23 cellular contexts compared by ENCODE assay signal in genomic region chr14:73815849-73816816, GRCh38. TPM values are rescaled to one million over a fixed set of nuclear protein-coding genes. Genes with fewer than 3 reads are reported as not detected.
DNase-seq lines count a peak whose midpoint lies in the region; ATAC-seq and TF ChIP-seq lines count a peak whose summit lies in the region.
"Had no signal": no experiment of that assay in that cellular context is flagged by ENCODE, and none has a peak within 500 bp of the region (broad histone marks: within the 10 kb centered on the region; RNA-seq: fewer than 3 reads in every experiment).

No MANE protein-coding gene starts in this region.

- no peaks in the 10 kb centered on the region for H3K9me3 ChIP-seq in trophoblast cell (ENCODE audit: insufficient read depth, low read depth, low read length)
- H3K9me3 ChIP-seq: right lobe of liver had no signal

- no peaks in the 10 kb centered on the region for H3K9me3 Mint-ChIP-seq in activated naive CD8-positive, alpha-beta T cell (ENCODE audit: low read depth)
- H3K9me3 Mint-ChIP-seq in activated naive CD8-positive, alpha-beta T cell treated with anti-CD3 and anti-CD28 coated beads for 36 hours, result no peaks in the 10 kb centered on the region
- H3K9me3 Mint-ChIP-seq in natural killer cell, result no peaks in the 10 kb centered on the region
- H3K9me3 Mint-ChIP-seq: activated T-helper 2 cell treated with anti-CD3 and anti-CD28 coated beads, Interferon-gamma antibody, Interleukin-2, Interleukin-4, amounts not matched to agents 10 μg/mL and 5 μg/mL and 100 μg/mL, durations not matched to agents 14 hours and 24 hours and 36 hours had no signal

- H3K9ac ChIP-seq in trophoblast cell (ENCODE audit: low read length), result no peak overlapping the region

- H3K4me3 Mint-ChIP-seq in activated naive CD8-positive, alpha-beta T cell, result no peak overlapping the region
- no peak overlapping the region for H3K4me3 Mint-ChIP-seq in activated naive CD8-positive, alpha-beta T cell treated with anti-CD3 and anti-CD28 coated beads for 36 hours
- H3K4me3 Mint-ChIP-seq in natural killer cell, result no peak overlapping the region
- H3K4me3 Mint-ChIP-seq: activated CD8-positive, alpha-beta memory T cell treated with anti-CD3 and anti-CD28 coated beads, Interleukin-2, amount 10 ng/mL, durations not matched to agents 7 days and 5 days had no signal

- H3K14ac ChIP-seq in trophoblast cell (ENCODE audit: low read length), result no peak overlapping the region

- no peak overlapping the region for H2BK120ac ChIP-seq in trophoblast cell (ENCODE audit: insufficient read depth, low read length, poor library complexity)

- intact Hi-C loops in natural killer cell (cut with micrococcal nuclease), result no loop called here

- WGBS in trophoblast cell (ENCODE audit: extremely low coverage, insufficient coverage, insufficient read length), result no CpG with 5 or more reads among the region's 10 CpGs

- no peak overlapping the region for H4K91ac ChIP-seq in trophoblast cell (ENCODE audit: low read depth, low read length)

- no peak overlapping the region for H3K23ac ChIP-seq in trophoblast cell (ENCODE audit: low read length)

- no peak overlapping the region for H2AK5ac ChIP-seq in trophoblast cell (ENCODE audit: low read length)

- H3K36me3 Mint-ChIP-seq in activated naive CD8-positive, alpha-beta T cell, result no peaks in the 10 kb centered on the region
- H3K36me3 Mint-ChIP-seq in activated naive CD8-positive, alpha-beta T cell treated with anti-CD3 and anti-CD28 coated beads for 36 hours, result no peaks in the 10 kb centered on the region
- H3K36me3 Mint-ChIP-seq in natural killer cell, result no peaks in the 10 kb centered on the region

- H3K79me1 ChIP-seq in trophoblast cell (ENCODE audit: low read length), result no peaks in the 10 kb centered on the region

- no peak overlapping the region for H3K4me2 ChIP-seq in trophoblast cell (ENCODE audit: low read length)

- H3K4me3 ChIP-seq in fibroblast of villous mesenchyme (ENCODE audit: low read depth, low read length) (no peak overlapping the region), trophoblast cell (ENCODE audit: low read depth, low read length) (no peak overlapping the region)
- H3K4me3 ChIP-seq: dorsolateral prefrontal cortex, right lobe of liver, SK-N-MC had no signal

- TF ChIP-seq CTCF in fibroblast of villous mesenchyme (IDR thresholded peaks at IDR 0.05; ENCODE audit: insufficient read depth, low read depth, low read length), result no peak
- no peak for TF ChIP-seq CTCF in natural killer cell (IDR thresholded peaks at IDR 0.05)

- H2BK5ac ChIP-seq in trophoblast cell (ENCODE audit: low read depth, low read length, poor library complexity), result no peak overlapping the region

- H2AFZ ChIP-seq in trophoblast cell (ENCODE audit: insufficient read depth, low read length, poor library complexity), result no peak overlapping the region

- H4K8ac ChIP-seq in trophoblast cell (ENCODE audit: low read depth, low read length), result no peak overlapping the region

- no peak for ATAC-seq in HG02970 (IDR thresholded peaks at IDR 0.05; ENCODE audit: low FRiP score, unreplicated experiment)
- no peak for ATAC-seq in natural killer cell
- ATAC-seq: activated CD8-positive, alpha-beta memory T cell treated with anti-CD3 and anti-CD28 coated beads, Interleukin-2, amount 10 ng/mL, durations not matched to agents 7 days and 5 days; Panc1; stimulated activated naive CD8-positive, alpha-beta T cell treated with anti-CD3 and anti-CD28 coated beads, Interleukin-15, Interleukin-2, amounts not matched to agents 100 U/mL and 50 U/mL, for 24 hours had no signal

- no peak for DNase-seq in activated naive CD8-positive, alpha-beta T cell treated with anti-CD3 and anti-CD28 coated beads for 36 hours
- DNase-seq in fibroblast of villous mesenchyme (ENCODE audit: low read depth), result peak; percentile 60
- no peak for DNase-seq in trophoblast cell
- DNase-seq in NCI-H82 treated with DMSO at 0.1 percent for 48 hours (lab: John Stamatoyannopoulos, UW; ENCODE audit: unreplicated experiment), result no peak
- DNase-seq in AG20443 (ENCODE audit: low spot score), result no peak
- no peak for DNase-seq in natural killer cell
- DNase-seq: activated CD4-positive, CD25-positive, alpha-beta regulatory T cell treated with anti-CD3 and anti-CD28 coated beads, Interleukin-2, amount 50 U/mL, for 72 hours; activated CD8-positive, alpha-beta memory T cell treated with anti-CD3 and anti-CD28 coated beads, Interleukin-2, amount 10 ng/mL, durations not matched to agents 7 days and 5 days; amniotic stem cell; C1 segment of cervical spinal cord; DMS 273 treated with DMSO at 0.1 percent for 48 hours; dorsolateral prefrontal cortex; GF-D8; NCI-H2171; NCI-H82; right lobe of liver; stimulated activated CD4-positive, alpha-beta T cell treated with anti-CD3 and anti-CD28 coated beads, Interleukin-1b, Interleukin-23, amount 100 ng/mL, for 48 hours; stimulated activated naive CD8-positive, alpha-beta T cell treated with anti-CD3 and anti-CD28 coated beads, Interleukin-15, Interleukin-2, amounts not matched to agents 100 U/mL and 50 U/mL, for 24 hours had no signal

- no peak overlapping the region for H4K12ac ChIP-seq in trophoblast cell (ENCODE audit: low read depth, low read length)

- H3K36me3 ChIP-seq in trophoblast cell (ENCODE audit: control insufficient read depth in 1 of 2, insufficient read depth in 2 of 2, low read length in 2 of 2), result no peaks in the 10 kb centered on the region
- H3K36me3 ChIP-seq: right lobe of liver had no signal

- no peak overlapping the region for H3K4ac ChIP-seq in trophoblast cell (ENCODE audit: low read depth, low read length)

- H2BK12ac ChIP-seq in trophoblast cell (ENCODE audit: low read length), result peak overlapping the region; percentile 41

- H3K27me3 Mint-ChIP-seq in activated naive CD8-positive, alpha-beta T cell, result no peaks in the 10 kb centered on the region
- no peaks in the 10 kb centered on the region for H3K27me3 Mint-ChIP-seq in activated naive CD8-positive, alpha-beta T cell treated with anti-CD3 and anti-CD28 coated beads for 36 hours
- H3K27me3 Mint-ChIP-seq in natural killer cell (ENCODE audit: low read depth in 2 of 2), result peaks cover 0 to 4% of the 10 kb centered on the region in 2 donors
- H3K27me3 Mint-ChIP-seq: activated CD8-positive, alpha-beta memory T cell treated with anti-CD3 and anti-CD28 coated beads, Interleukin-2, amount 10 ng/mL, durations not matched to agents 7 days and 5 days had no signal

- no peak overlapping the region for H3K27ac ChIP-seq in trophoblast cell (ENCODE audit: low read depth, low read length)
- H3K27ac ChIP-seq: right lobe of liver, SK-N-MC had no signal

- H3K27ac Mint-ChIP-seq in activated naive CD8-positive, alpha-beta T cell, result peak overlapping the region; percentile 46
- H3K27ac Mint-ChIP-seq in activated naive CD8-positive, alpha-beta T cell treated with anti-CD3 and anti-CD28 coated beads for 36 hours, result no peak overlapping the region
- H3K27ac Mint-ChIP-seq in natural killer cell, result no peak overlapping the region
- H3K27ac Mint-ChIP-seq: activated CD8-positive, alpha-beta memory T cell treated with anti-CD3 and anti-CD28 coated beads, Interleukin-2, amount 10 ng/mL, durations not matched to agents 7 days and 5 days; activated T-helper 2 cell treated with anti-CD3 and anti-CD28 coated beads, Interferon-gamma antibody, Interleukin-2, Interleukin-4, amounts not matched to agents 10 μg/mL and 5 μg/mL and 100 μg/mL, durations not matched to agents 14 hours and 24 hours and 36 hours had no signal

- peaks cover 3% of the 10 kb centered on the region for H3K4me1 Mint-ChIP-seq in activated naive CD8-positive, alpha-beta T cell (ENCODE audit: low read depth)
- peaks cover 6% of the 10 kb centered on the region for H3K4me1 Mint-ChIP-seq in activated naive CD8-positive, alpha-beta T cell treated with anti-CD3 and anti-CD28 coated beads for 36 hours
- H3K4me1 Mint-ChIP-seq in natural killer cell, result peaks cover 7 to 14% of the 10 kb centered on the region in 2 donors

- no peaks in the 10 kb centered on the region for H3K4me1 ChIP-seq in trophoblast cell (ENCODE audit: control insufficient read depth in 1 of 2, insufficient read depth in 2 of 2, low read length in 2 of 2)
- H3K4me1 ChIP-seq: right lobe of liver had no signal

- H3K79me2 ChIP-seq in trophoblast cell (ENCODE audit: control insufficient read depth, insufficient read depth, low read length, poor library complexity), result no peaks in the 10 kb centered on the region

- no peaks in the 10 kb centered on the region for H3K27me3 ChIP-seq in trophoblast cell (ENCODE audit: insufficient read depth, low read length)
- H3K27me3 ChIP-seq: dorsolateral prefrontal cortex, right lobe of liver had no signal

- H3K18ac ChIP-seq in trophoblast cell (ENCODE audit: low read length), result no peak overlapping the region

RNA-seq across cellular contexts. Expression of gene PTGR2, which starts 35.5 kb away (rescaled TPM):
- total RNA-seq in activated naive CD8-positive, alpha-beta T cell treated with anti-CD3 and anti-CD28 coated beads for 36 hours, result 1 to 10 TPM; 6.5 to 6.7 TPM
- total RNA-seq in fibroblast of villous mesenchyme (4.8 and 5.6 TPM in 2 replicates), natural killer cell (1 to 10 TPM in 2 of 3 donors, under 1 TPM in 1; 0.48 to 1.5 (median 1.5) TPM)
- polyA plus RNA-seq in trophoblast cell (2013), result 7.6 and 7.7 TPM in 2 replicates
